6 cellular contexts compared by ENCODE assay signal in the genomic region with DNA sequence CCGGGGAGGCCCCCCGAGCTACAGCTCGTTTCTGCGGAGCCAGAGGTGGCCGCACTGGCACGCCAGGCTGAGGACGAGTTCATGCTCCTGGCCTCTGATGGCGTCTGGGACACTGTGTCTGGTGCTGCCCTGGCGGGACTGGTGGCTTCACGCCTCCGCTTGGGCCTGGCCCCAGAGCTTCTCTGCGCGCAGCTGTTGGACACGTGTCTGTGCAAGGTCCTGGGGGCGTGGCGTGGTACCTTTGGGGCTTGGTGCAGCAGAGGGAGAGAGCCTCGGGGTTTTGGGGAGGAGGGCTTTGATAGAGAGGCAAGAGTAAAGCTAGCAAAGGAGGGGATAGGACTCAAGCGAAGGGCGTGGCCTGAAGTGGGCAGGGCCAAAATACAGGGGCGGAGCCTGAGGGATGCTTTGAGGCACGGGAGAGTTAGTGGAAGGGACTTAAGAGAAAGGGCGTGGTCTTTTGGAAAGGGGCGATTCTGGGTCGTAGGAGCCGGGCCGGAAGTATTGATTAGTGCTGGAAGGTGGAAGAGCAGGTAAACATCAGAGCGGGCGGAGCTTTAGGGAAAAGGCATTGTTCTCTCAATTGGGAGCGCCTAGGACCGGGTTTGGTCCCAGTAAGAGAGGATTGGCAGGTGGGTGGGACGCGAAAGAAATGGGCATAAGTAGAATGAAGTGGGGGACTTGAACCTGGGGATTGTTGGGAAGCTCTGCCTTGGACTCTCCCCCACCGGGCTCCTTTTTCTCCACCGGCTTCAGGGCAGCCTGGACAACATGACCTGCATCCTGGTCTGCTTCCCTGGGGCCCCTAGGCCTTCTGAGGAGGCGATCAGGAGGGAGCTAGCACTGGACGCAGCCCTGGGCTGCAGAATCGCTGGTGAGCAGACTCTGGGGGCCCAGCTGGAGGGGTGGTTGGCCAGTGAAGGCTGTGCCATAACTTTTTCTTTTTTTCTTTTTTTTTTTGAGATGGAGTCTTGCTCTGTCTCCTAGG. TPM values are rescaled to one million over a fixed set of nuclear protein-coding genes. Genes with fewer than 3 reads are reported as not detected.
A peak's percentile ranks its signal among the peaks of the same experiment; 100 is the strongest.
DNase-seq lines count a peak whose midpoint lies in the region; ATAC-seq and TF ChIP-seq lines count a peak whose summit lies in the region.

No MANE protein-coding gene starts in this region.

- no peaks in the 10 kb centered on the region for H3F3A ChIP-seq in PC-3 (ENCODE audit: low read length, unreplicated experiment)

- H3K4me2 ChIP-seq in PC-3 (ENCODE audit: low read length): no peak overlapping the region

- no peaks in the 10 kb centered on the region for H3K9me3 Mint-ChIP-seq in dendritic cell treated with granulocyte-macrophage colony-stimulating factor and Interleukin-4, amounts not matched to agents 40 ng/mL and 50 ng/mL, for 4 days

- H3K27ac Mint-ChIP-seq in dendritic cell treated with granulocyte-macrophage colony-stimulating factor and Interleukin-4, amounts not matched to agents 40 ng/mL and 50 ng/mL, for 4 days: peak overlapping the region; percentile 90

- H3K27ac ChIP-seq in PC-3 (ENCODE audit: low read length): no peak overlapping the region
- no peak overlapping the region for H3K27ac ChIP-seq in skeletal muscle tissue (ENCODE audit: low read depth, low read length)

- no peaks in the 10 kb centered on the region for H3K9me2 ChIP-seq in PC-3 (replicated peaks; ENCODE audit: low read length)

- no peaks in the 10 kb centered on the region for H3K27me3 ChIP-seq in PC-3 (ENCODE audit: low read length)
- peaks cover 7 to 32% (median 14%) of the 10 kb centered on the region in 3 donors for H3K27me3 ChIP-seq in skeletal muscle tissue (ENCODE audit: control insufficient read depth in 3 of 3, insufficient read depth in 3 of 3, low read length in 3 of 3)

- ATAC-seq in PC-3 (peak; percentile 12; the same call in 1 of the 2 replicates), HG02642 (IDR thresholded peaks at IDR 0.05; ENCODE audit: poor library complexity, unreplicated experiment) (no peak), GM18861 (IDR thresholded peaks at IDR 0.05; ENCODE audit: unreplicated experiment) (no peak)

- no peak for TF ChIP-seq CTCF in PC-3 (conservative IDR thresholded peaks at IDR 0.05; ENCODE audit: low read depth, low read length)

- H3K4me1 Mint-ChIP-seq in dendritic cell treated with granulocyte-macrophage colony-stimulating factor and Interleukin-4, amounts not matched to agents 40 ng/mL and 50 ng/mL, for 4 days (ENCODE audit: low read depth): peaks cover 77% of the 10 kb centered on the region

- H3K79me2 ChIP-seq in PC-3 (ENCODE audit: low read length): no peaks in the 10 kb centered on the region

- no peaks in the 10 kb centered on the region for H3K36me3 Mint-ChIP-seq in dendritic cell treated with granulocyte-macrophage colony-stimulating factor and Interleukin-4, amounts not matched to agents 40 ng/mL and 50 ng/mL, for 4 days (ENCODE audit: low read depth)

- peak overlapping the region; percentile 41 for H3K4me3 Mint-ChIP-seq in dendritic cell treated with granulocyte-macrophage colony-stimulating factor and Interleukin-4, amounts not matched to agents 40 ng/mL and 50 ng/mL, for 4 days

- POLR2A ChIA-PET in PC-3 (lab: Charles Lee; ENCODE audit: unreplicated experiment): no interaction called here

- DNase-seq in ELF-1 (ENCODE audit: low read depth, low spot score): peak; percentile 98
- DNase-seq in PC-3: peak; percentile 42

- peaks cover 45% of the 10 kb centered on the region for H3K27me3 Mint-ChIP-seq in dendritic cell treated with granulocyte-macrophage colony-stimulating factor and Interleukin-4, amounts not matched to agents 40 ng/mL and 50 ng/mL, for 4 days

- no peaks in the 10 kb centered on the region for H3K36me3 ChIP-seq in PC-3 (ENCODE audit: low read depth, low read length)
- H3K36me3 ChIP-seq in skeletal muscle tissue (ENCODE audit: control insufficient read depth in 3 of 3, insufficient read depth in 3 of 3, low read length in 3 of 3): no peaks in the 10 kb centered on the region

- no peaks in the 10 kb centered on the region for H3K9me3 ChIP-seq in PC-3 (ENCODE audit: low read length)
- no peaks in the 10 kb centered on the region for H3K9me3 ChIP-seq in skeletal muscle tissue (ENCODE audit: control insufficient read depth in 3 of 3, low read length in 3 of 3)

- no peaks in the 10 kb centered on the region for H4K20me1 ChIP-seq in PC-3 (ENCODE audit: low read length)

- H2AFZ ChIP-seq in PC-3 (ENCODE audit: low read length): no peak overlapping the region

- H3K9ac ChIP-seq in PC-3 (ENCODE audit: low read length) (no peak overlapping the region), skeletal muscle tissue (ENCODE audit: low read depth in 1 of 3, low read length in 3 of 3) (peak overlapping the region in 1 of 3 donors; percentile 40)

- intact Hi-C loops in PC-3 (cut with micrococcal nuclease): loop anchor here (10.0 kb wide), 1 partner anchor 145 kb away; no protein-coding TSS in a partner anchor
- intact Hi-C loops in dendritic cell treated with granulocyte-macrophage colony-stimulating factor and Interleukin-4, amounts not matched to agents 40 ng/mL and 50 ng/mL, for 4 days (cut with micrococcal nuclease): loop anchor here (10.0 kb wide), 1 partner anchor 145 kb away; no protein-coding TSS in a partner anchor

- CTCF ChIA-PET in PC-3 (lab: Charles Lee): interaction anchor here (0.6 kb wide), 1 partner anchor 97 kb away, joined by 4 read pairs; no protein-coding TSS in a partner anchor

- no TSS peak for BruUV-seq in PC-3 (replicated peaks; lab: Mats Ljungman, UMichigan)

- H3K4me1 ChIP-seq in PC-3 (ENCODE audit: insufficient read depth, low read length) (peaks cover 7% of the 10 kb centered on the region; the same call in 1 of the 2 replicates), skeletal muscle tissue (ENCODE audit: control insufficient read depth in 3 of 3, insufficient read depth in 3 of 3, low read length in 3 of 3) (peaks cover 19 to 31% (median 28%) of the 10 kb centered on the region in 3 donors)

- no peak overlapping the region for H3K4me3 ChIP-seq in PC-3 (ENCODE audit: low read length)
- peak overlapping the region in 2 of 3 donors; percentile 14 to 35 for H3K4me3 ChIP-seq in skeletal muscle tissue (ENCODE audit: low read length in 3 of 3)

RNA-seq across cellular contexts. Expression of a gene that starts 1.2 kb away (rescaled TPM):
- total RNA-seq in PC-3 (2014; rRNA removed): 2.5 and 4.7 TPM in 2 replicates
- total RNA-seq in skeletal muscle tissue: 0.52 TPM

RNA-seq across cellular contexts. Expression of a gene that starts 2.6 kb away (rescaled TPM):
- total RNA-seq in PC-3 (2014; rRNA removed): 9.5 and 12.9 TPM in 2 replicates
- 45.4 TPM for total RNA-seq in skeletal muscle tissue

RNA-seq across cellular contexts. Expression of a gene that starts 7.8 kb away (rescaled TPM):
- total RNA-seq in PC-3 (2014; rRNA removed) (120 and 158 TPM in 2 replicates), skeletal muscle tissue (32.4 TPM)

RNA-seq across cellular contexts. Expression of a gene that starts 31.7 kb away (rescaled TPM):
- total RNA-seq in PC-3 (2014; rRNA removed): 35.8 and 60.5 TPM in 2 replicates
- total RNA-seq in skeletal muscle tissue: 42.8 TPM
